Comparison of ENCODE assay signal across 8 cellular contexts in the genomic region with DNA sequence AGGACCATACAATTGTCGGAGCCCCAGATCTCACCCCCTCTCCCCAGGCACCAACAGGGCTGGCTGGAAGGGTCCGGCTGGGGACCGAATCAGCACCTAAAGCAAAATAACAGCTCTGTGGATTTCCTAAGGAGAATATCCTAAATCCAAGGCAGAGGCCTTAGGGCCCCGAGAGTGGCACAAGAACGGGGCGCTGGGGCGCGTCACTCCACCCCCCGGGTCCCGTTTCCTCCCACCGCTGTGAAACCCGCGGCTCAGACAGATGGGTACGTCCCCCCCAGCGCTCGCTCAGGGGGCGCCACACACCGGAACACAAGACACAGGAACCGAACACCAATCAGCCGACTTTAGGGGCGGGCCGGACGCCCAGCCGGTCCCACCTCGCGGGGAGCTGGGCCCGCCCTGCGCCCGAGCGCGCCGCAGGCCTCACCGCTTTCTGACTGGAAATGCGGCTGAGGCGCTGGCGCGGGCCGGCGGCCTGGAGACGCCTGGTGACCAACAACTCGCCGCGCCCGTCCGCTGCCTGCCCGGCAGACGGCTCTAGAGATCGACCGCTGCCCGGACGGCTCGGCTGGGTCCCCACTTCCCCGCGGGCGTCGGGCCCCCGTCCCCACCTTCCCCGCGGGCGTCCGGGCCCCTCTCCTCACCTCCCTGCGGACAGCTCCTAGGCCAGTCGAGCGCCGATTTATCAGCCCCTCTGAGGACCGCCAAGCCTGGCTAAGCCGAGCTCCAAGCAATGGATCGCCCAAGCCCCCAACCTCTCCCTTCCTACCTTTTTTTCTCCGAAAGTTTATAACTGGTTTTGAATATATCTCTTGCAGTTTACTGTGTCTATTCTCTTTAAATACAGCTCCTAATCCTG. TPM values are rescaled to one million over a fixed set of nuclear protein-coding genes. Genes with fewer than 3 reads are reported as not detected.
DNase-seq lines count a peak whose midpoint lies in the region; ATAC-seq, FAIRE-seq and TF ChIP-seq lines count a peak whose summit lies in the region.

A gene with protein sequence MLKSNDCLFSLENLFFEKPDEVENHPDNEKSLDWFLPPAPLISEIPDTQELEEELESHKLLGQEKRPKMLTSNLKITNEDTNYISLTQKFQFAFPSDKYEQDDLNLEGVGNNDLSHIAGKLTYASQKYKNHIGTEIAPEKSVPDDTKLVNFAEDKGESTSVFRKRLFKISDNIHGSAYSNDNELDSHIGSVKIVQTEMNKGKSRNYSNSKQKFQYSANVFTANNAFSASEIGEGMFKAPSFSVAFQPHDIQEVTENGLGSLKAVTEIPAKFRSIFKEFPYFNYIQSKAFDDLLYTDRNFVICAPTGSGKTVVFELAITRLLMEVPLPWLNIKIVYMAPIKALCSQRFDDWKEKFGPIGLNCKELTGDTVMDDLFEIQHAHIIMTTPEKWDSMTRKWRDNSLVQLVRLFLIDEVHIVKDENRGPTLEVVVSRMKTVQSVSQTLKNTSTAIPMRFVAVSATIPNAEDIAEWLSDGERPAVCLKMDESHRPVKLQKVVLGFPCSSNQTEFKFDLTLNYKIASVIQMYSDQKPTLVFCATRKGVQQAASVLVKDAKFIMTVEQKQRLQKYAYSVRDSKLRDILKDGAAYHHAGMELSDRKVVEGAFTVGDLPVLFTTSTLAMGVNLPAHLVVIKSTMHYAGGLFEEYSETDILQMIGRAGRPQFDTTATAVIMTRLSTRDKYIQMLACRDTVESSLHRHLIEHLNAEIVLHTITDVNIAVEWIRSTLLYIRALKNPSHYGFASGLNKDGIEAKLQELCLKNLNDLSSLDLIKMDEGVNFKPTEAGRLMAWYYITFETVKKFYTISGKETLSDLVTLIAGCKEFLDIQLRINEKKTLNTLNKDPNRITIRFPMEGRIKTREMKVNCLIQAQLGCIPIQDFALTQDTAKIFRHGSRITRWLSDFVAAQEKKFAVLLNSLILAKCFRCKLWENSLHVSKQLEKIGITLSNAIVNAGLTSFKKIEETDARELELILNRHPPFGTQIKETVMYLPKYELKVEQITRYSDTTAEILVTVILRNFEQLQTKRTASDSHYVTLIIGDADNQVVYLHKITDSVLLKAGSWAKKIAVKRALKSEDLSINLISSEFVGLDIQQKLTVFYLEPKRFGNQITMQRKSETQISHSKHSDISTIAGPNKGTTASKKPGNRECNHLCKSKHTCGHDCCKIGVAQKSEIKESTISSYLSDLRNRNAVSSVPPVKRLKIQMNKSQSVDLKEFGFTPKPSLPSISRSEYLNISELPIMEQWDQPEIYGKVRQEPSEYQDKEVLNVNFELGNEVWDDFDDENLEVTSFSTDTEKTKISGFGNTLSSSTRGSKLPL (N-terminal part only) (minus strand): TSS at position 687 of the 862 bp plus-strand sequence. CDS start 3,755 bp downstream, outside the sequence.

- intact Hi-C loops in naive thymus-derived CD4-positive, alpha-beta T cell (cut with micrococcal nuclease), result loop anchor here (5.0 kb wide), 2 partner anchors 122 to 523 kb away; no protein-coding TSS in a partner anchor

- H3K4me3 Mint-ChIP-seq in naive thymus-derived CD4-positive, alpha-beta T cell, result peak within 1 kb of the TSS; percentile 68 to 85 (median 79)

- H3K27ac Mint-ChIP-seq in naive thymus-derived CD4-positive, alpha-beta T cell, result peak within 1 kb of the TSS in 4 of 9 donors; percentile 14 to 92 (median 36)

- DNase-seq in CD1c-positive myeloid dendritic cell (ENCODE audit: extremely low spot score) (peak; percentile 15), GM19239 (ENCODE audit: insufficient read length, low spot score) (peak; percentile 28), NCI-H524 treated with DMSO at 0.1 percent for 48 hours (lab: John Stamatoyannopoulos, UW) (peak; percentile 79), activated T-cell treated with anti-CD3 and anti-CD28 coated beads for 48 hours (ENCODE audit: low read depth) (peak; percentile 63), fibroblast of mammary gland (ENCODE audit: low read depth) (peak; percentile 71)
- peak; percentile 12 to 48 (median 38) for DNase-seq in naive thymus-derived CD4-positive, alpha-beta T cell
- peak; percentile 77 for DNase-seq in stimulated activated naive CD8-positive, alpha-beta T cell treated with anti-CD3 and anti-CD28 coated beads, Interleukin-15, Interleukin-2, amounts not matched to agents 100 U/mL and 50 U/mL, for 24 hours

- H3K36me3 ChIP-seq in naive thymus-derived CD4-positive, alpha-beta T cell (ENCODE audit: control insufficient read depth in 2 of 3, insufficient read depth in 3 of 3, low read length in 3 of 3), result no peaks in the 10 kb centered on the region

- peaks cover 0 to 6% of the 10 kb centered on the region in 2 donors for H3K4me1 ChIP-seq in naive thymus-derived CD4-positive, alpha-beta T cell (ENCODE audit: control insufficient read depth in 2 of 2, insufficient read depth in 2 of 2, low read length in 2 of 2)

- peaks cover 0 to 3% of the 10 kb centered on the region in 2 donors for H3K27me3 ChIP-seq in naive thymus-derived CD4-positive, alpha-beta T cell (ENCODE audit: control insufficient read depth in 2 of 2, insufficient read depth in 2 of 2, low read length in 2 of 2)

- H3K9me3 Mint-ChIP-seq in naive thymus-derived CD4-positive, alpha-beta T cell, result peaks cover 0 to 1% (median 0%) of the 10 kb centered on the region in 11 donors

- TF ChIP-seq CTCF in fibroblast of mammary gland (conservative IDR thresholded peaks at IDR 0.05; ENCODE audit: control insufficient read depth, insufficient read depth, low read depth, low read length), result no peak

- H3K4me3 ChIP-seq in fibroblast of mammary gland (ENCODE audit: control insufficient read depth, low read depth, low read length), result peak within 1 kb of the TSS; percentile 71
- peak within 1 kb of the TSS; percentile 16 for H3K4me3 ChIP-seq in naive thymus-derived CD4-positive, alpha-beta T cell (ENCODE audit: low read length)

- POLR2A ChIA-PET in naive thymus-derived CD4-positive, alpha-beta T cell (lab: Charles Lee), result no interaction called here

- no peaks in the 10 kb centered on the region for H3K36me3 Mint-ChIP-seq in naive thymus-derived CD4-positive, alpha-beta T cell

- peak within 1 kb of the TSS; percentile 29 for H3K27ac ChIP-seq in naive thymus-derived CD4-positive, alpha-beta T cell (ENCODE audit: low read depth, low read length)

- no peaks in the 10 kb centered on the region for H3K9me3 ChIP-seq in naive thymus-derived CD4-positive, alpha-beta T cell (ENCODE audit: control insufficient read depth in 2 of 3, low read length in 3 of 3)

- peak; percentile 94 for ATAC-seq in HG03354 (IDR thresholded peaks at IDR 0.05; ENCODE audit: poor library complexity, severe bottlenecking, unreplicated experiment)
- peak; percentile 90 for ATAC-seq in naive thymus-derived CD4-positive, alpha-beta T cell
- peak; percentile 99 for ATAC-seq in stimulated activated naive CD8-positive, alpha-beta T cell treated with anti-CD3 and anti-CD28 coated beads, Interleukin-15, Interleukin-2, amounts not matched to agents 100 U/mL and 50 U/mL, for 24 hours

- H3K4me1 Mint-ChIP-seq in naive thymus-derived CD4-positive, alpha-beta T cell, result peaks cover 0 to 14% (median 7%) of the 10 kb centered on the region in 7 donors

- FAIRE-seq in GM19239 (lab: Jason Lieb, UNC), result no peak

- H3K27me3 Mint-ChIP-seq in naive thymus-derived CD4-positive, alpha-beta T cell, result peaks cover 27 to 74% (median 57%) of the 10 kb centered on the region in 5 donors

- CTCF ChIA-PET in naive thymus-derived CD4-positive, alpha-beta T cell (lab: Charles Lee), result no interaction called here

RNA-seq across cellular contexts. Expression of the gene that starts here (rescaled TPM):
- total RNA-seq in naive thymus-derived CD4-positive, alpha-beta T cell, result not detected
- not detected for polyA plus RNA-seq in naive thymus-derived CD4-positive, alpha-beta T cell

Comparison
In these comparisons a context has a peak if more than half of its experiments do, and no peak if none do; other contexts are left out.
1. Peak in every context shown above with its lines: DNase-seq, ATAC-seq, H3K4me3 ChIP-seq and H3K27ac ChIP-seq.
2. Peak in DNase-seq, ATAC-seq, H3K4me3 ChIP-seq and H3K27ac ChIP-seq in naive thymus-derived CD4-positive, alpha-beta T cell; RNA of the gene not detected or under 1 TPM.
3. DNase-seq: peak in every context shown above with its lines; median percentile 79 in NCI-H524 treated with DMSO at 0.1 percent for 48 hours; 77 in stimulated activated naive CD8-positive, alpha-beta T cell treated with anti-CD3 and anti-CD28 coated beads, Interleukin-15, Interleukin-2, amounts not matched to agents 100 U/mL and 50 U/mL, for 24 hours; 71 in fibroblast of mammary gland; 63 in activated T-cell treated with anti-CD3 and anti-CD28 coated beads for 48 hours; 38 in naive thymus-derived CD4-positive, alpha-beta T cell; 28 in GM19239; 15 in CD1c-positive myeloid dendritic cell.